18 cellular contexts compared by ENCODE assay signal in the genomic region with DNA sequence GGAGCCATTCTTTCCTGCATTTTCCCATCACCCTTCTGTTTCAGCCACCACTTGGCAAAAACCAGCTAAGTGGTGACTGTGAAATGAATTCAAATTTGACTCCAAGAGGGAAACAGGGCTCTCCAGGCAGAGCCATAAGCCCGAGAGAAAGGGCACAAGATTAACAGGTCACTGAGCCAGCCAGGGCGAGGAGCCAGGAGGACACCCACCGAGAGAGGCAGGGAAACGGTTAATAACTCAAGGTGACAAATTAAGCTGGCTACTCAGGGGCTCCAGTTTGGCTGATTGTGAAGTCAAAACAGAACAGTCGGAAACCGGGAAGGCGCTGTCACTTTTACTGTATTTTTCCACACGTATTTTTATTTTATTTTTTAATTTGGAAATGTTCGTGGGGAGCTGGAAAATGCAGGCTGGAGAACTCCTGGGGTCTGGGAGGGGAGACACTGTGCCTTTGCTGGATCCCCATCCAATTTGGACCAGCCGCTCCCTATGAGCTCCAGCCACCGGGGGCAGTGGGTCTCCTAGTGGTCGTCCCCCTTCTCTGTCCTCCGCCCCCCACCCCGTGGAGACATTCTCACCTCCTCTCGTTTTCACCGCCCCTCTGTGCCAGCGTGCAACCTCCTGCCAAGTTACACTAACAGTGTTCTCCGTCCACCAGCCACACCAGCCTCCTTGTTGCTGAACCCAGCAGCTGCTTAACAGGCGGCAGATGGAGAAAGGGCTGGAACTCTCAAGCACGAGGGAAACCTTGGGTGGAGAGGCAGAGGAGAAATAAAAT.
DNase-seq lines count a peak whose midpoint lies in the region; ATAC-seq lines count a peak whose summit lies in the region.
"Had no signal": no experiment of that assay in that cellular context is flagged by ENCODE, and none has a peak within 500 bp of the region (broad histone marks: within the 10 kb centered on the region; RNA-seq: fewer than 3 reads in every experiment).

No MANE protein-coding gene starts in this region.

- intact Hi-C loops in posterior cingulate gyrus (cut with DNase I) = no loop called here

- in situ Hi-C loops in G401 (cut with HindIII; ENCODE audit: low sequenced_read_pairs) = no loop called here

- ATAC-seq in GM19455 (IDR thresholded peaks at IDR 0.05; ENCODE audit: unreplicated experiment) (no peak), HG03280 (IDR thresholded peaks at IDR 0.05; ENCODE audit: unreplicated experiment) (no peak), GM19351 (IDR thresholded peaks at IDR 0.05; ENCODE audit: unreplicated experiment) (no peak)
- ATAC-seq: naive thymus-derived CD8-positive, alpha-beta T cell; upper lobe of right lung had no signal

- peak; percentile 26 for DNase-seq in G401 (ENCODE audit: low spot score)
- DNase-seq in NCI-H2171 (lab: John Stamatoyannopoulos, UW) = peak; percentile 2
- DNase-seq in cerebellar cortex (ENCODE audit: low spot score) = peak; percentile 11
- peak in 6 of 10 donors; percentile 9 to 79 (median 39) for DNase-seq in posterior cingulate gyrus
- no peak for DNase-seq in activated CD4-positive, alpha-beta T cell treated with anti-CD3 and anti-CD28 coated beads, Interleukin-2, amount 50 U/mL, for 1 hour
- DNase-seq: activated effector memory CD4-positive, alpha-beta T cell treated with anti-CD3 and anti-CD28 coated beads, Interleukin-2, amount 50 U/mL, for 16 hours; AML-193; DMS153; naive thymus-derived CD8-positive, alpha-beta T cell; NCI-H1105 treated with DMSO at 0.1 percent for 48 hours; NCI-H526 treated with DMSO at 0.1 percent for 48 hours; Peyer's patch; stimulated activated CD4-positive, alpha-beta T cell treated with anti-CD3 and anti-CD28 coated beads, Interleukin-4, amount 100 ng/mL, for 4 hours; SW 1271; upper lobe of right lung had no signal
